14 cellular contexts compared by ENCODE assay signal in the genomic region with DNA sequence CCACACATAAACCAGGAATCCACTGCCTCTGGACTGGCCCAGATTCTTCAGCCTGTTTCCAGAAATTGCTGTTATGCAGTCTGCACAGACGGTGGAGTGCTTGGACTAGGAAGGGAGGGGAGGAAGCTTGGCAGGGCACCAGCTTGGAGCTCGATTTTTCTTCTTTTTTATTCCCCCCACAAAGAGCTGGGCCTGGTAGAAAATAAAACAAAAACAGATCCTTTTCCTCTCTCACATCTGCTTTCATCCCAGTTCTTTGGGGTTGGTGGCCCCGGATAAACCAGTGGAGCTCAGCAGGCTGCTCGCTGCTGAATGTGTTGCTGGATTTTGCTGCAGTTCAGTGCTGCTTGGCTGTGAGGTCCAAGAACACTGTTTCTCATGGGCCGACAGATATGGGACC. TPM values are rescaled to one million over a fixed set of nuclear protein-coding genes. Genes with fewer than 3 reads are reported as not detected.
A peak's percentile ranks its signal among the peaks of the same experiment; 100 is the strongest.
DNase-seq lines count a peak whose midpoint lies in the region; ATAC-seq, FAIRE-seq and TF ChIP-seq lines count a peak whose summit lies in the region.
"Had no signal": no experiment of that assay in that cellular context is flagged by ENCODE, and none has a peak within 500 bp of the region (broad histone marks: within the 10 kb centered on the region; RNA-seq: fewer than 3 reads in every experiment).

No MANE protein-coding gene starts in this region.

- DNase-seq in heart left ventricle (peak in 1 of 5 donors; percentile 15), right atrium auricular region (ENCODE audit: low spot score) (no peak), cerebellum (ENCODE audit: low spot score) (peak; percentile 41), lower lobe of right lung (no peak), GM12891 (ENCODE audit: insufficient read length, low spot score) (no peak), H9 (no peak), NCI-H446 (lab: John Stamatoyannopoulos, UW) (no peak)
- DNase-seq: activated CD8-positive, alpha-beta T cell treated with anti-CD3 and anti-CD28 coated beads for 36 hours; activated naive CD8-positive, alpha-beta T cell treated with anti-CD3 and anti-CD28 coated beads, Interleukin-2, amount 10 ng/mL, durations not matched to agents 7 days and 5 days; AML-193; SHP77; spleen had no signal

- 23 to 30% (median 28%) methylated on average over 5 of the region's 5 CpGs for WGBS in heart left ventricle, 4 donors
- WGBS in H9 (ENCODE audit: extremely low coverage, insufficient read length, low lambda C conversion rate) = no CpG with 5 or more reads among the region's 5 CpGs

- intact Hi-C loops in heart left ventricle (cut with DNase I) (no loop called here), lower lobe of right lung (cut with DNase I) (no loop called here)

- H3K27ac ChIP-seq in heart left ventricle (no peak overlapping the region), right atrium auricular region (no peak overlapping the region), lower lobe of right lung (no peak overlapping the region), H9 (ENCODE audit: insufficient read length, low read depth, low read length) (no peak overlapping the region)
- H3K27ac ChIP-seq: spleen had no signal

- no peak overlapping the region for H3K18ac ChIP-seq in H9 (ENCODE audit: insufficient read length, low read depth, low read length)

- no peak overlapping the region for H4K91ac ChIP-seq in H9 (ENCODE audit: insufficient read length, low read depth, low read length)

- no peak overlapping the region for H2BK15ac ChIP-seq in H9 (ENCODE audit: low read depth, low read length)

- no peak overlapping the region for H3K4ac ChIP-seq in H9 (ENCODE audit: low read depth, low read length)

- peaks cover 0 to 12% (median 0%) of the 10 kb centered on the region in 12 donors for H3K4me1 ChIP-seq in heart left ventricle
- H3K4me1 ChIP-seq in right atrium auricular region = no peaks in the 10 kb centered on the region
- no peaks in the 10 kb centered on the region for H3K4me1 ChIP-seq in lower lobe of right lung
- H3K4me1 ChIP-seq in H9 (ENCODE audit: insufficient read depth, low read length) = no peaks in the 10 kb centered on the region
- H3K4me1 ChIP-seq: spleen had no signal

- H3K9me3 ChIP-seq in heart left ventricle (no peaks in the 10 kb centered on the region), right atrium auricular region (no peaks in the 10 kb centered on the region), lower lobe of right lung (no peaks in the 10 kb centered on the region), H9 (ENCODE audit: control insufficient read depth, low read depth, low read length) (no peaks in the 10 kb centered on the region)
- H3K9me3 ChIP-seq: spleen had no signal

- no peaks in the 10 kb centered on the region for H3K36me3 Mint-ChIP-seq in H9 (ENCODE audit: insufficient read depth in 1 of 3, low read depth in 3 of 3)
- H3K36me3 Mint-ChIP-seq: activated naive CD8-positive, alpha-beta T cell treated with anti-CD3 and anti-CD28 coated beads, Interleukin-2, amount 10 ng/mL, durations not matched to agents 7 days and 5 days had no signal

- H3K14ac ChIP-seq in H9 (ENCODE audit: insufficient read depth, low read length) = no peak overlapping the region

- H4K5ac ChIP-seq in H9 (ENCODE audit: insufficient read length, low read depth, low read length) = no peak overlapping the region

- H3K4me3 Mint-ChIP-seq in H9 = no peak overlapping the region
- H3K4me3 Mint-ChIP-seq: activated CD8-positive, alpha-beta T cell treated with anti-CD3 and anti-CD28 coated beads for 36 hours; activated naive CD8-positive, alpha-beta T cell treated with anti-CD3 and anti-CD28 coated beads, Interleukin-2, amount 10 ng/mL, durations not matched to agents 7 days and 5 days had no signal

- H3K4me3 ChIP-seq in heart left ventricle = peak overlapping the region in 1 of 12 donors; percentile 26
- H3K4me3 ChIP-seq in right atrium auricular region = no peak overlapping the region
- no peak overlapping the region for H3K4me3 ChIP-seq in lower lobe of right lung
- H3K4me3 ChIP-seq: lung, spleen had no signal

- no peak overlapping the region for H2BK120ac ChIP-seq in H9 (ENCODE audit: low read depth, low read length, poor library complexity, severe bottlenecking)

- no peaks in the 10 kb centered on the region for H3K36me3 ChIP-seq in heart left ventricle
- H3K36me3 ChIP-seq in right atrium auricular region = no peaks in the 10 kb centered on the region
- H3K36me3 ChIP-seq in lower lobe of right lung = no peaks in the 10 kb centered on the region
- H3K36me3 ChIP-seq: spleen had no signal

- no peak overlapping the region for H4K8ac ChIP-seq in H9 (replicated peaks; ENCODE audit: insufficient read length, low read depth, low read length)

- H3K9me3 Mint-ChIP-seq in H9 = no peaks in the 10 kb centered on the region; a peak in 1 of 5 replicates
- H3K9me3 Mint-ChIP-seq: activated naive CD8-positive, alpha-beta T cell treated with anti-CD3 and anti-CD28 coated beads, Interleukin-2, amount 10 ng/mL, durations not matched to agents 7 days and 5 days had no signal

- no peak overlapping the region for H3K4me2 ChIP-seq in H9 (ENCODE audit: insufficient read depth, insufficient read length, low read length)

- H3K27me3 ChIP-seq in heart left ventricle (no peaks in the 10 kb centered on the region), right atrium auricular region (no peaks in the 10 kb centered on the region), lower lobe of right lung (ENCODE audit: low read depth) (no peaks in the 10 kb centered on the region), H9 (ENCODE audit: insufficient read depth, low read length) (no peaks in the 10 kb centered on the region)
- H3K27me3 ChIP-seq: spleen had no signal

- no peaks in the 10 kb centered on the region for H4K20me1 ChIP-seq in H9 (ENCODE audit: control insufficient read depth, insufficient read depth, insufficient read length)

- no peak overlapping the region for H3K23ac ChIP-seq in H9 (ENCODE audit: insufficient read length, low read depth, low read length)

- H2BK5ac ChIP-seq in H9 (ENCODE audit: insufficient read length, low read length) = no peak overlapping the region

- no peak overlapping the region for H3K56ac ChIP-seq in H9 (ENCODE audit: insufficient read length, low read depth, low read length)

- peaks cover 3 to 7% of the 10 kb centered on the region in 2 experiments for H3K4me1 Mint-ChIP-seq in H9
- H3K4me1 Mint-ChIP-seq: activated naive CD8-positive, alpha-beta T cell treated with anti-CD3 and anti-CD28 coated beads, Interleukin-2, amount 10 ng/mL, durations not matched to agents 7 days and 5 days had no signal

- H2AK5ac ChIP-seq in H9 (ENCODE audit: insufficient read length, low read length) = no peak overlapping the region

- H3T11ph ChIP-seq in H9 (ENCODE audit: low read length) = no peak overlapping the region

- H3K27ac Mint-ChIP-seq in H9 = no peak overlapping the region; a peak in 1 of 7 replicates
- H3K27ac Mint-ChIP-seq: activated CD8-positive, alpha-beta T cell treated with anti-CD3 and anti-CD28 coated beads for 36 hours; activated naive CD8-positive, alpha-beta T cell treated with anti-CD3 and anti-CD28 coated beads, Interleukin-2, amount 10 ng/mL, durations not matched to agents 7 days and 5 days had no signal

- no peak overlapping the region for H2AFZ ChIP-seq in H9 (ENCODE audit: low read length)

- FAIRE-seq in GM12891 (lab: Jason Lieb, UNC) = no peak

- peak in 9 of 12 donors; percentile 22 to 54 (median 39) for TF ChIP-seq CTCF in heart left ventricle (IDR thresholded peaks at IDR 0.05)
- peak in 1 of 2 donors; percentile 56 for TF ChIP-seq CTCF in right atrium auricular region (IDR thresholded peaks at IDR 0.05)
- peak; percentile 9 for TF ChIP-seq CTCF in lower lobe of right lung (IDR thresholded peaks at IDR 0.05)
- no peak for TF ChIP-seq CTCF in H9 (conservative IDR thresholded peaks at IDR 0.05)

- H3K79me2 ChIP-seq in H9 (ENCODE audit: insufficient read depth, low read length) = no peaks in the 10 kb centered on the region

- H3K79me1 ChIP-seq in H9 (ENCODE audit: insufficient read depth, low read depth, low read length, poor library complexity, severe bottlenecking) = no peaks in the 10 kb centered on the region

- H3K27me3 Mint-ChIP-seq in H9 (ENCODE audit: low read depth) = no peaks in the 10 kb centered on the region
- H3K27me3 Mint-ChIP-seq: activated CD8-positive, alpha-beta T cell treated with anti-CD3 and anti-CD28 coated beads for 36 hours; activated naive CD8-positive, alpha-beta T cell treated with anti-CD3 and anti-CD28 coated beads, Interleukin-2, amount 10 ng/mL, durations not matched to agents 7 days and 5 days had no signal

- H2BK20ac ChIP-seq in H9 (ENCODE audit: low read depth, low read length, poor library complexity, severe bottlenecking) = no peak overlapping the region

- TF ChIP-seq POLR2A in heart left ventricle (IDR thresholded peaks at IDR 0.05) (no peak), GM12891 (IDR thresholded peaks at IDR 0.05; ENCODE audit: low read depth, low read length) (no peak)

- no peak overlapping the region for H2BK12ac ChIP-seq in H9 (ENCODE audit: insufficient read length, low read depth, low read length)

- ATAC-seq in heart left ventricle (peak in 3 of 4 donors; percentile 68 to 74 (median 73)), lower lobe of right lung (no peak), HG03520 (IDR thresholded peaks at IDR 0.05; ENCODE audit: unreplicated experiment) (no peak)
- ATAC-seq: activated CD8-positive, alpha-beta T cell treated with anti-CD3 and anti-CD28 coated beads for 36 hours had no signal

- H3K9ac ChIP-seq in H9 (ENCODE audit: extremely low read depth, insufficient read length, low read length) = no peak overlapping the region

- H3K23me2 ChIP-seq in H9 (ENCODE audit: insufficient read length, low read depth, low read length, poor library complexity, severe bottlenecking) = no peaks in the 10 kb centered on the region

TF ChIP-seq in GM12891, 5 proteins besides CTCF, POLR2A, EP300 and RAD21:
- no peak for TF ChIP-seq POU2F2 (IDR thresholded peaks at IDR 0.05; ENCODE audit: low read depth, low read length)
- TF ChIP-seq POLR2AphosphoS5 (IDR thresholded peaks at IDR 0.05; ENCODE audit: low read depth, low read length) = no peak
- no peak for TF ChIP-seq SPI1 (IDR thresholded peaks at IDR 0.05; ENCODE audit: low read depth, low read length)
- TF ChIP-seq PAX5 (IDR thresholded peaks at IDR 0.05; ENCODE audit: insufficient read depth, low read length, severe bottlenecking) = no peak
- TF ChIP-seq TAF1 (IDR thresholded peaks at IDR 0.05; ENCODE audit: low read depth, low read length) = no peak

RNA-seq across cellular contexts. Expression of gene LRRTM1, which starts 16.0 kb away (rescaled TPM):
- total RNA-seq in heart left ventricle (under 1 TPM in 6 of 9 donors, not detected in 3; 0.09 to 0.93 (median 0.23) TPM), right atrium auricular region (under 1 TPM; 0.31 to 0.37 TPM), cerebellum (10.6 TPM), lower lobe of right lung (not detected), H9 (2021) (1.1 and 1.2 TPM in 2 replicates)
- polyA plus RNA-seq in heart left ventricle = under 1 TPM; 0.19 to 0.27 TPM
- not detected for polyA plus RNA-seq in GM12891 (2012; ENCODE audit: low read depth, missing spikeins)
- total RNA-seq: activated CD8-positive, alpha-beta T cell treated with anti-CD3 and anti-CD28 coated beads for 36 hours; activated naive CD8-positive, alpha-beta T cell treated with anti-CD3 and anti-CD28 coated beads, Interleukin-2, amount 10 ng/mL, durations not matched to agents 7 days and 5 days; spleen had no signal

Comparison
In these comparisons a context has a peak if more than half of its experiments do, and no peak if none do; other contexts are left out.
1. ATAC-seq: peak in heart left ventricle (3 of 4); none in lower lobe of right lung (0 of 2) and HG03520 (single experiment).